17 cellular contexts compared by ENCODE assay signal in genomic region chr1:189962171-189962570, GRCh38.
DNase-seq lines count a peak whose midpoint lies in the region; ATAC-seq and TF ChIP-seq lines count a peak whose summit lies in the region.
"Had no signal": no experiment of that assay in that cellular context is flagged by ENCODE, and none has a peak within 500 bp of the region (broad histone marks: within the 10 kb centered on the region; RNA-seq: fewer than 3 reads in every experiment).

No MANE protein-coding gene starts in this region.

- TF ChIP-seq RAD21 in Ishikawa (IDR thresholded peaks at IDR 0.05; ENCODE audit: low read depth), result no peak

- peak; percentile 58 for ATAC-seq in lung (ENCODE audit: insufficient read depth, low FRiP score)
- no peak for ATAC-seq in HG03139 (IDR thresholded peaks at IDR 0.05; ENCODE audit: unreplicated experiment)
- no peak for ATAC-seq in GM19452 (IDR thresholded peaks at IDR 0.05; ENCODE audit: unreplicated experiment)

- H2AFZ ChIP-seq in neural progenitor cell (replicated peaks), result no peak overlapping the region

- H3K27ac Mint-ChIP-seq in neural progenitor cell, result no peak overlapping the region
- H3K27ac Mint-ChIP-seq: activated naive CD8-positive, alpha-beta T cell treated with anti-CD3 and anti-CD28 coated beads for 36 hours; immature natural killer cell had no signal

- H3K4me3 Mint-ChIP-seq in neural progenitor cell, result no peak overlapping the region
- H3K4me3 Mint-ChIP-seq: activated naive CD8-positive, alpha-beta T cell treated with anti-CD3 and anti-CD28 coated beads for 36 hours; immature natural killer cell had no signal

- H3K27me3 Mint-ChIP-seq in neural progenitor cell (ENCODE audit: insufficient read depth, low read depth), result no peaks in the 10 kb centered on the region
- H3K27me3 Mint-ChIP-seq: activated naive CD8-positive, alpha-beta T cell treated with anti-CD3 and anti-CD28 coated beads for 36 hours had no signal

- TF ChIP-seq EP300 in Ishikawa (IDR thresholded peaks at IDR 0.05; ENCODE audit: borderline replicate concordance), result no peak

- H3K9me3 Mint-ChIP-seq in neural progenitor cell, result no peaks in the 10 kb centered on the region

- H3K4me1 Mint-ChIP-seq in neural progenitor cell, result no peaks in the 10 kb centered on the region
- H3K4me1 Mint-ChIP-seq: activated naive CD8-positive, alpha-beta T cell treated with anti-CD3 and anti-CD28 coated beads for 36 hours; immature natural killer cell had no signal

- no peaks in the 10 kb centered on the region for H3K79me2 ChIP-seq in neural progenitor cell (ENCODE audit: low read depth)

- no peaks in the 10 kb centered on the region for H3K27me3 ChIP-seq in lung (ENCODE audit: control insufficient read depth, insufficient read depth)
- H3K27me3 ChIP-seq in neural progenitor cell, result no peaks in the 10 kb centered on the region
- H3K27me3 ChIP-seq: uterus had no signal

- H3K36me3 ChIP-seq in lung (ENCODE audit: control insufficient read depth in 2 of 2, insufficient read depth in 2 of 2, low read length in 2 of 2) (no peaks in the 10 kb centered on the region), neural progenitor cell (no peaks in the 10 kb centered on the region)
- H3K36me3 ChIP-seq: uterus had no signal

- DNase-seq in AG10803 (ENCODE audit: low read depth), result peak; percentile 1
- peak; percentile 81 for DNase-seq in choroid plexus epithelial cell (ENCODE audit: low read depth)
- DNase-seq in lung (ENCODE audit: low spot score), result no peak
- DNase-seq in neural progenitor cell (ENCODE audit: low spot score), result no peak
- no peak for DNase-seq in stimulated activated CD4-positive, alpha-beta T cell treated with anti-CD3 and anti-CD28 coated beads, Interleukin-4, amount 100 ng/mL, for 24 hours
- DNase-seq: activated naive CD8-positive, alpha-beta T cell treated with anti-CD3 and anti-CD28 coated beads for 36 hours; dermis blood vessel endothelial cell; foreskin melanocyte; immature natural killer cell; Karpas-422; NCI-H2029 treated with DMSO at 0.1 percent for 48 hours; stimulated activated naive CD4-positive, alpha-beta T cell; uterus had no signal

- no peak overlapping the region for H3K4me2 ChIP-seq in neural progenitor cell

- H3K9ac ChIP-seq in neural progenitor cell, result no peak overlapping the region

- TF ChIP-seq CTCF in AG10803 (conservative IDR thresholded peaks at IDR 0.05; ENCODE audit: low read length) (no peak), choroid plexus epithelial cell (conservative IDR thresholded peaks at IDR 0.05; ENCODE audit: low read depth, low read length) (no peak), lung (IDR thresholded peaks at IDR 0.05; ENCODE audit: control extremely low read depth, extremely low read depth) (no peak), neural progenitor cell (IDR thresholded peaks at IDR 0.05) (no peak)

- H3K27ac ChIP-seq in lung (ENCODE audit: low read depth in 1 of 2, low read length in 1 of 2) (no peak overlapping the region), neural progenitor cell (no peak overlapping the region)
- H3K27ac ChIP-seq: C4-2B, uterus had no signal

- H3K4me3 ChIP-seq in AG10803 (ENCODE audit: low read length) (no peak overlapping the region), choroid plexus epithelial cell (ENCODE audit: low read depth, low read length) (no peak overlapping the region), lung (no peak overlapping the region), neural progenitor cell (no peak overlapping the region)
- H3K4me3 ChIP-seq: uterus had no signal

- H3K9me3 ChIP-seq in lung (ENCODE audit: control insufficient read depth in 2 of 2, insufficient read depth in 1 of 2, low read length in 1 of 2) (no peaks in the 10 kb centered on the region), neural progenitor cell (ENCODE audit: low read depth) (no peaks in the 10 kb centered on the region)
- H3K9me3 ChIP-seq: uterus had no signal

- no peaks in the 10 kb centered on the region for H3K36me3 Mint-ChIP-seq in neural progenitor cell
- H3K36me3 Mint-ChIP-seq: activated naive CD8-positive, alpha-beta T cell treated with anti-CD3 and anti-CD28 coated beads for 36 hours; immature natural killer cell had no signal

- no peaks in the 10 kb centered on the region for H4K20me1 ChIP-seq in neural progenitor cell (ENCODE audit: low read depth)

- no peaks in the 10 kb centered on the region for H3F3A ChIP-seq in neural progenitor cell (ENCODE audit: low read depth)

- H3K4me1 ChIP-seq in lung (ENCODE audit: control insufficient read depth in 2 of 2, insufficient read depth in 2 of 2, low read length in 2 of 2) (no peaks in the 10 kb centered on the region), neural progenitor cell (no peaks in the 10 kb centered on the region)
- H3K4me1 ChIP-seq: uterus had no signal

TF ChIP-seq in Ishikawa, 13 proteins besides CTCF, POLR2A, EP300 and RAD21:
- TF ChIP-seq CEBPB (IDR thresholded peaks at IDR 0.05), result peak; percentile 50; the same call in 1 of the 2 replicates
- TF ChIP-seq MAX (IDR thresholded peaks at IDR 0.05), result no peak
- TF ChIP-seq YY1 (IDR thresholded peaks at IDR 0.05; ENCODE audit: low read depth), result no peak

Comparison
In these comparisons a context has a peak if more than half of its experiments do, and no peak if none do; other contexts are left out.
1. DNase-seq: peak in AG10803 (single experiment) and choroid plexus epithelial cell (single experiment); none in lung (single experiment), neural progenitor cell (single experiment) and stimulated activated CD4-positive, alpha-beta T cell treated with anti-CD3 and anti-CD28 coated beads, Interleukin-4, amount 100 ng/mL, for 24 hours (single experiment).